In the genomic region with DNA sequence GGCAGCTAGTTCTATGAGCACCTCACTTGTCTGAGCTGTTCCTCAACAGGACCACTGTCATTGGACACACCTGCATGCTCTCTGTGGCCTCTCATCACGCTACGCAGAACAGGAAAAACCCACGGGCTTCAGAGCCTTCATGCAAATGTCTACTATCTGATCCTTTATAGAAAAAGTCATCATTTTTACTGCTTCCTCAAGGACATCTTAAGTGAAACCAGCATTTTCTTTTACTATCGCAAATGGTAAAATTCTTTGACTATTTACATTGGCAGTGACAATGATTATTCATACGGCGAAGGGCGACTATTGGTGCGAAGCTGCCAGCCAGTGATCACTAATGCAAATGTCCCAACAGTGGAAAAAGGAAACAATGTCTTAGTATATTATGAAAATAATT, we compare ENCODE assay signal across 18 cellular contexts.
A peak's percentile ranks its signal among the peaks of the same experiment; 100 is the strongest.
DNase-seq lines count a peak whose midpoint lies in the region; ATAC-seq, FAIRE-seq and TF ChIP-seq lines count a peak whose summit lies in the region.
"Had no signal": no experiment of that assay in that cellular context is flagged by ENCODE, and none has a peak within 500 bp of the region (broad histone marks: within the 10 kb centered on the region; RNA-seq: fewer than 3 reads in every experiment).

No MANE protein-coding gene starts in this region.

- H3K4me2 ChIP-seq in HepG2 (ENCODE audit: low read depth, low read length): no peak overlapping the region
- H3K4me2 ChIP-seq: A549 had no signal

- H3K79me2 ChIP-seq in ACC112 (ENCODE audit: control insufficient read depth, insufficient read depth, low read length, unreplicated experiment) (peaks cover 31% of the 10 kb centered on the region), HepG2 (ENCODE audit: insufficient read depth, low read length) (no peaks in the 10 kb centered on the region)

- BruUV-seq in HepG2 (replicated peaks; lab: Mats Ljungman, UMichigan): no TSS peak

- in situ Hi-C loops in HepG2 (cut with HindIII; ENCODE audit: extremely low pct_ligation_motif_present, low pct_unique_long_range_greater_than_20kb): no loop called here

- 96% methylated on average over 8 of the region's 8 CpGs for WGBS in HepG2 (ENCODE audit: low lambda C conversion rate)

- no peak for TF ChIP-seq RAD21 in HepG2 (CRISPR knock-in tag; IDR thresholded peaks at IDR 0.05)

- POLR2A ChIA-PET in RWPE1 (lab: Yijun Ruan, JAX; ENCODE audit: low non-redundant PET): no interaction called here
- POLR2A ChIA-PET in HepG2 (lab: Yijun Ruan, JAX): no interaction called here

- H2AFZ ChIP-seq in ACC112 (ENCODE audit: low read length, unreplicated experiment) (no peak overlapping the region), HepG2 (ENCODE audit: low read length) (no peak overlapping the region)

- H3K9me3 ChIP-seq in HepG2 (ENCODE audit: low read length): no peaks in the 10 kb centered on the region
- H3K9me3 ChIP-seq: A549, MG63 had no signal

- H3K4me1 ChIP-seq in ACC112 (ENCODE audit: control insufficient read depth, insufficient read depth, low read length, unreplicated experiment) (peaks cover 9% of the 10 kb centered on the region), HepG2 (ENCODE audit: insufficient read depth, low read length) (no peaks in the 10 kb centered on the region)
- H3K4me1 ChIP-seq: A549 had no signal

- DNase-seq in cardiac fibroblast (ENCODE audit: low read depth in 2 of 2) (peak; percentile 36 to 65), RWPE1 (ENCODE audit: low spot score) (no peak), HepG2 (ENCODE audit: low spot score) (no peak), H54 (ENCODE audit: insufficient read length, low spot score) (no peak), SW 1271 (lab: John Stamatoyannopoulos, UW) (no peak)
- DNase-seq: activated gamma-delta T cell treated with Interleukin-2 at 50 U/mL for 16 hours; effector CD8-positive, alpha-beta T cell; islet precursor cell; MG63; NK-92 treated with Interleukin-12 subunit alpha and Interleukin-12 subunit beta, amount 100 ng/mL, for 24 hours; occipital lobe had no signal

- no peak for TF ChIP-seq EP300 in HepG2 (IDR thresholded peaks at IDR 0.05; ENCODE audit: low read depth in 2 of 2, low read length in 2 of 2)
- no peak for TF ChIP-seq EP300 in HepG2 (CRISPR knock-in tag; IDR thresholded peaks at IDR 0.05; ENCODE audit: borderline replicate concordance)

- FAIRE-seq in HepG2 (lab: Jason Lieb, UNC): no peak
- no peak for FAIRE-seq in H54 (lab: Jason Lieb, UNC)
- FAIRE-seq: A549, H1, HTR-8/SVneo had no signal

- CTCF ChIA-PET in RWPE1 (lab: Yijun Ruan, JAX): no interaction called here
- CTCF ChIA-PET in HepG2 (lab: Yijun Ruan, JAX; ENCODE audit: low intra/inter-chr PET ratio, low total read pairs): no interaction called here

- peak overlapping the region; percentile 34; the same call in 1 of the 2 replicates for H3K4me3 ChIP-seq in ACC112 (ENCODE audit: low read depth, low read length)
- H3K4me3 ChIP-seq in cardiac fibroblast (replicated peaks in 1 of 2; ENCODE audit: low read depth in 2 of 2, low read length in 2 of 2): no peak overlapping the region
- H3K4me3 ChIP-seq in HepG2 (replicated peaks in 1 of 3; ENCODE audit: insufficient read depth in 1 of 3, low read depth in 2 of 3, low read length in 3 of 3): no peak overlapping the region
- H3K4me3 ChIP-seq: A549, MG63, skin epidermis had no signal

- H3K27me3 ChIP-seq in ACC112 (ENCODE audit: insufficient read depth, low read length) (no peaks in the 10 kb centered on the region), HepG2 (ENCODE audit: control insufficient read depth in 1 of 2, insufficient read depth in 2 of 2, low read length in 2 of 2) (no peaks in the 10 kb centered on the region)
- H3K27me3 ChIP-seq: MG63 had no signal

- TF ChIP-seq POLR2A in HepG2 (IDR thresholded peaks at IDR 0.05; ENCODE audit: insufficient read depth in 1 of 2, low read depth in 2 of 2, low read length in 2 of 2): no peak
- TF ChIP-seq POLR2A in H54 (IDR thresholded peaks at IDR 0.05; ENCODE audit: low read depth, low read length): no peak

- intact Hi-C loops in HepG2 (cut with micrococcal nuclease; ENCODE audit: unreplicated experiment): no loop called here

- H3K27ac ChIP-seq in ACC112 (ENCODE audit: low read depth, low read length): peak overlapping the region; percentile 17; the same call in 1 of the 2 replicates
- H3K27ac ChIP-seq in RWPE1: no peak overlapping the region
- H3K27ac ChIP-seq in HepG2 (ENCODE audit: extremely low read length, insufficient read depth, low read length): no peak overlapping the region
- H3K27ac ChIP-seq: A549, skin epidermis had no signal

- H4K20me1 ChIP-seq in HepG2 (ENCODE audit: insufficient read depth, low read length): no peaks in the 10 kb centered on the region

- TF ChIP-seq CTCF in cardiac fibroblast (IDR thresholded peaks at IDR 0.05; ENCODE audit: low read depth, low read length): no peak
- TF ChIP-seq CTCF in RWPE1 (conservative IDR thresholded peaks at IDR 0.05; ENCODE audit: low read depth): no peak
- TF ChIP-seq CTCF in HepG2 (CRISPR knock-in tag; IDR thresholded peaks at IDR 0.05): no peak

- ATAC-seq in GM19023 (IDR thresholded peaks at IDR 0.05; ENCODE audit: unreplicated experiment): peak; percentile 70
- ATAC-seq in HG03095 (IDR thresholded peaks at IDR 0.05; ENCODE audit: unreplicated experiment): peak; percentile 88
- no peak for ATAC-seq in HepG2
- ATAC-seq: A549 had no signal

- H3K36me3 ChIP-seq in ACC112 (ENCODE audit: insufficient read depth, low read length): peaks cover 22% of the 10 kb centered on the region
- peaks cover 0 to 21% of the 10 kb centered on the region in 2 experiments; a peak in 3 of 5 replicates for H3K36me3 ChIP-seq in HepG2 (replicated peaks in 1 of 2; ENCODE audit: control insufficient read depth in 1 of 2, insufficient read depth in 2 of 2, low read length in 2 of 2)

- no peak overlapping the region for H3K9ac ChIP-seq in HepG2 (ENCODE audit: insufficient read depth, low read depth, low read length)

TF ChIP-seq in HepG2, 621 proteins besides CTCF, POLR2A, EP300 and RAD21:
- TF ChIP-seq FOXK1 (CRISPR knock-in tag; IDR thresholded peaks at IDR 0.05; ENCODE audit: borderline replicate concordance, low read depth) (no peak), NFKBIZ (CRISPR knock-in tag; IDR thresholded peaks at IDR 0.05) (no peak), ATF7 (IDR thresholded peaks at IDR 0.05) (no peak), ATF7 (CRISPR knock-in tag; IDR thresholded peaks at IDR 0.05) (no peak), HOMEZ (CRISPR knock-in tag; IDR thresholded peaks at IDR 0.05; ENCODE audit: low read depth) (no peak), PAF1 (CRISPR knock-in tag; IDR thresholded peaks at IDR 0.05) (no peak), PITX1 (CRISPR knock-in tag; IDR thresholded peaks at IDR 0.05) (no peak)
- TF ChIP-seq, protein P1, sequence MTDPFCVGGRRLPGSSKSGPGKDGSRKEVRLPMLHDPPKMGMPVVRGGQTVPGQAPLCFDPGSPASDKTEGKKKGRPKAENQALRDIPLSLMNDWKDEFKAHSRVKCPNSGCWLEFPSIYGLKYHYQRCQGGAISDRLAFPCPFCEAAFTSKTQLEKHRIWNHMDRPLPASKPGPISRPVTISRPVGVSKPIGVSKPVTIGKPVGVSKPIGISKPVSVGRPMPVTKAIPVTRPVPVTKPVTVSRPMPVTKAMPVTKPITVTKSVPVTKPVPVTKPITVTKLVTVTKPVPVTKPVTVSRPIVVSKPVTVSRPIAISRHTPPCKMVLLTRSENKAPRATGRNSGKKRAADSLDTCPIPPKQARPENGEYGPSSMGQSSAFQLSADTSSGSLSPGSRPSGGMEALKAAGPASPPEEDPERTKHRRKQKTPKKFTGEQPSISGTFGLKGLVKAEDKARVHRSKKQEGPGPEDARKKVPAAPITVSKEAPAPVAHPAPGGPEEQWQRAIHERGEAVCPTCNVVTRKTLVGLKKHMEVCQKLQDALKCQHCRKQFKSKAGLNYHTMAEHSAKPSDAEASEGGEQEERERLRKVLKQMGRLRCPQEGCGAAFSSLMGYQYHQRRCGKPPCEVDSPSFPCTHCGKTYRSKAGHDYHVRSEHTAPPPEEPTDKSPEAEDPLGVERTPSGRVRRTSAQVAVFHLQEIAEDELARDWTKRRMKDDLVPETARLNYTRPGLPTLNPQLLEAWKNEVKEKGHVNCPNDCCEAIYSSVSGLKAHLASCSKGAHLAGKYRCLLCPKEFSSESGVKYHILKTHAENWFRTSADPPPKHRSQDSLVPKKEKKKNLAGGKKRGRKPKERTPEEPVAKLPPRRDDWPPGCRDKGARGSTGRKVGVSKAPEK (CRISPR knock-in tag; IDR thresholded peaks at IDR 0.05; ENCODE audit: borderline replicate concordance): no peak

Comparison
In these comparisons a context has a peak if more than half of its experiments do, and no peak if none do; other contexts are left out.
1. DNase-seq: peak in cardiac fibroblast (2 of 2); none in RWPE1 (single experiment), HepG2 (single experiment), H54 (single experiment) and SW 1271 (0 of 2).